Comparison of ENCODE assay signal across 8 cellular contexts in the genomic region with DNA sequence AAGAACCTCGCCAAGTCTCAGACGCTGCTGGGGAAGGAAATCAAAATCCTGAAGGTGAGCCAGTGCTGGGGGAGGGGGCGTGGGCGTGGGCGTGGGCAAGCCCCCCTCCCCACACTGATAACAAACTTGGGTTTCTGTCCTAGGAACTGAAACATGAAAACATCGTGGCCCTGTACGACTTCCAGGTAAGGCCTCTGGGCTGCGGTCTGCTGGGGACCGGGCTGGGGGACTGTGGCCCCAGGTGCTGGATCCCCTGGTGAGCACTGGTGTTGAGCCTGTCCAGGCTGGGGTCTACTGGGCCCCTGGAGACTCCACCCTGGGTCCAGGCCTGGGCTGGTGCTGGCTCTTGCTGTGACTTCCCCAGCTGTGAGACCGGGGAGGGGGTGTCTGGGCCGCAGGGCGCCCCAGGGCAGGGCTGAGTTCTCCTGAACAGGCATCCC. TPM values are rescaled to one million over a fixed set of nuclear protein-coding genes. Genes with fewer than 3 reads are reported as not detected.
DNase-seq lines count a peak whose midpoint lies in the region; ATAC-seq and TF ChIP-seq lines count a peak whose summit lies in the region.

No MANE protein-coding gene starts in this region.

- peak; percentile 31 for DNase-seq in stimulated activated CD4-positive, alpha-beta T cell treated with anti-CD3 and anti-CD28 coated beads, Interleukin-4, amount 100 ng/mL, for 1 hour
- no peak for DNase-seq in stimulated activated CD4-positive, alpha-beta T cell treated with anti-CD3 and anti-CD28 coated beads, Interleukin-15, amount 100 ng/mL, for 24 hours
- DNase-seq in dorsolateral prefrontal cortex: no peak
- DNase-seq in neural crest cell (ENCODE audit: low read depth, low spot score): no peak
- DNase-seq in medulla oblongata (ENCODE audit: extremely low spot score): no peak
- no peak for DNase-seq in islet precursor cell

- no peaks in the 10 kb centered on the region; the same call in 1 of the 2 replicates for H3K36me3 ChIP-seq in OCI-LY1 (ENCODE audit: insufficient read depth, low read length)

- intact Hi-C loops in dorsolateral prefrontal cortex (cut with DNase I): loop anchor here (2.0 to 10.0 kb wide), 5 partner anchors 33 to 599 kb away; partner anchors contain the start of genes PUS1 (in 2 of the 2), EP400 (in 1 of the 2) and FBRSL1 (in 1 of the 2)

- peak overlapping the region; percentile 82 for H3K4me3 Mint-ChIP-seq in neural crest cell

- H3K36me3 Mint-ChIP-seq in neural crest cell (ENCODE audit: low read depth): no peaks in the 10 kb centered on the region

- H3K27ac ChIP-seq in OCI-LY1 (ENCODE audit: low read depth, low read length, poor library complexity, severe bottlenecking): no peak overlapping the region
- peak overlapping the region in 58 of 59 donors; percentile 49 to 99 (median 95) for H3K27ac ChIP-seq in dorsolateral prefrontal cortex

- H3K4me2 ChIP-seq in OCI-LY1 (ENCODE audit: low read length): peak overlapping the region; percentile 83

- no peaks in the 10 kb centered on the region for H3K27me3 ChIP-seq in OCI-LY1 (ENCODE audit: insufficient read depth, low read length)
- H3K27me3 ChIP-seq in dorsolateral prefrontal cortex: no peaks in the 10 kb centered on the region

- TF ChIP-seq CTCF in OCI-LY1 (IDR thresholded peaks at IDR 0.05; ENCODE audit: low read length): no peak
- no peak for TF ChIP-seq CTCF in dorsolateral prefrontal cortex (IDR thresholded peaks at IDR 0.05 in 54 of 56, conservative IDR thresholded peaks at IDR 0.05 in 2 of 56; ENCODE audit: low read depth in 1 of 56, partially characterized antibody in 56 of 56)
- TF ChIP-seq CTCF in neural crest cell (conservative IDR thresholded peaks at IDR 0.05): no peak

- peak overlapping the region; percentile 18; the same call in 1 of the 2 replicates for H3K9ac ChIP-seq in OCI-LY1 (ENCODE audit: low read length)

- H3K4me1 ChIP-seq in OCI-LY1 (ENCODE audit: insufficient read depth, low read length, severe bottlenecking): peaks cover 16% of the 10 kb centered on the region

- H2AFZ ChIP-seq in OCI-LY1 (ENCODE audit: low read length): no peak overlapping the region

- no peaks in the 10 kb centered on the region for H3K9me2 ChIP-seq in OCI-LY1 (ENCODE audit: low read depth, low read length)

- no peaks in the 10 kb centered on the region for H3K27me3 Mint-ChIP-seq in neural crest cell (ENCODE audit: low read depth)

- H3K4me3 ChIP-seq in OCI-LY1 (ENCODE audit: low read depth, low read length, poor library complexity, severe bottlenecking) (peak overlapping the region; percentile 67), dorsolateral prefrontal cortex (peak overlapping the region; percentile 54 to 92 (median 71))

- H3K9me3 ChIP-seq in OCI-LY1 (ENCODE audit: low read length): no peaks in the 10 kb centered on the region

- no peak for ATAC-seq in GM21381 (IDR thresholded peaks at IDR 0.05; ENCODE audit: unreplicated experiment)

- H3K4me1 Mint-ChIP-seq in neural crest cell: peaks cover 10% of the 10 kb centered on the region

- H3K79me2 ChIP-seq in OCI-LY1 (ENCODE audit: insufficient read depth, low read length): no peaks in the 10 kb centered on the region

- H4K20me1 ChIP-seq in OCI-LY1 (ENCODE audit: insufficient read depth, low read length): no peaks in the 10 kb centered on the region

- H3K27ac Mint-ChIP-seq in neural crest cell (ENCODE audit: unreplicated experiment): peak overlapping the region; percentile 75

- H3K9me3 Mint-ChIP-seq in neural crest cell: no peaks in the 10 kb centered on the region

- H3F3A ChIP-seq in OCI-LY1 (ENCODE audit: insufficient read depth, low read length): no peaks in the 10 kb centered on the region

RNA-seq across cellular contexts. Expression of gene ULK1, which starts 1.2 kb away (rescaled TPM):
- total RNA-seq in dorsolateral prefrontal cortex: 100 to 1,000 TPM in 53 of 120 experiments, 10 to 100 TPM in 67; 43.7 to 169 (median 98.4) TPM
- 59.2 and 69.3 TPM in 2 replicates for total RNA-seq in neural crest cell

RNA-seq across cellular contexts. Expression of gene PUS1, which starts 33.4 kb away (rescaled TPM):
- total RNA-seq in dorsolateral prefrontal cortex (10 to 100 TPM; 14.3 to 37.0 (median 24.2) TPM), neural crest cell (48.7 and 50.9 TPM in 2 replicates)

RNA-seq across cellular contexts. Expression of gene EP400, which starts 54.1 kb away (rescaled TPM):
- total RNA-seq in dorsolateral prefrontal cortex: 10 to 100 TPM; 52.1 to 79.5 (median 64.6) TPM
- total RNA-seq in neural crest cell: 73.4 and 75.6 TPM in 2 replicates
